Comparison of ENCODE assay signal across 32 cellular contexts in genomic region chr9:100303812-100304211, GRCh38. TPM values are rescaled to one million over a fixed set of nuclear protein-coding genes. Genes with fewer than 3 reads are reported as not detected.
A peak's percentile ranks its signal among the peaks of the same experiment; 100 is the strongest.
DNase-seq lines count a peak whose midpoint lies in the region; ATAC-seq, FAIRE-seq and TF ChIP-seq lines count a peak whose summit lies in the region.
"Had no signal": no experiment of that assay in that cellular context is flagged by ENCODE, and none has a peak within 500 bp of the region (broad histone marks: within the 10 kb centered on the region; RNA-seq: fewer than 3 reads in every experiment).

No MANE protein-coding gene starts in this region.

- no peaks in the 10 kb centered on the region for H3K27me3 ChIP-seq in astrocyte (ENCODE audit: insufficient read depth, low read length)
- H3K27me3 ChIP-seq in right lobe of liver: no peaks in the 10 kb centered on the region
- H3K27me3 ChIP-seq: body of pancreas had no signal

- no peak for TF ChIP-seq POLR2A in right lobe of liver (IDR thresholded peaks at IDR 0.05)

- H4K20me1 ChIP-seq in astrocyte (ENCODE audit: insufficient read depth, low read length): peaks cover 4% of the 10 kb centered on the region

- H3K27ac ChIP-seq in astrocyte (ENCODE audit: low read depth, low read length) (peak overlapping the region; percentile 28), right lobe of liver (no peak overlapping the region)
- H3K27ac ChIP-seq: A549, body of pancreas, lower lobe of right lung, PC-9, skin epidermis, VCaP had no signal

- H3K4me3 Mint-ChIP-seq in stimulated activated naive CD8-positive, alpha-beta T cell treated with anti-CD3 and anti-CD28 coated beads, Interleukin-15, Interleukin-2, amounts not matched to agents 100 ng/mL and 50 ng/mL, for 24 hours: no peak overlapping the region
- H3K4me3 Mint-ChIP-seq in astrocyte (ENCODE audit: unreplicated experiment) (no peak overlapping the region), mesothelial cell of epicardium (no peak overlapping the region)
- H3K4me3 Mint-ChIP-seq: activated naive CD8-positive, alpha-beta T cell treated with anti-CD3 and anti-CD28 coated beads, Interleukin-2, amount 10 ng/mL, durations not matched to agents 7 days and 5 days; CD4-positive, CD25-positive, alpha-beta regulatory T cell; neural crest cell had no signal

- peak overlapping the region; percentile 61 for H3K4me2 ChIP-seq in astrocyte (ENCODE audit: low read length)
- H3K4me2 ChIP-seq: A549, PC-9 had no signal

- no peak for ATAC-seq in stimulated activated naive CD8-positive, alpha-beta T cell treated with anti-CD3 and anti-CD28 coated beads, Interleukin-15, Interleukin-2, amounts not matched to agents 100 U/mL and 50 U/mL, for 24 hours
- no peak for ATAC-seq in right lobe of liver
- ATAC-seq: A549, body of pancreas, lower lobe of right lung had no signal

- intact Hi-C loops in right lobe of liver (cut with DNase I): no loop called here

- no peak overlapping the region for H2AFZ ChIP-seq in astrocyte (ENCODE audit: low read depth, low read length)
- H2AFZ ChIP-seq: parathyroid adenoma, PC-9 had no signal

- peaks cover 23% of the 10 kb centered on the region for H3K79me2 ChIP-seq in astrocyte (ENCODE audit: insufficient read depth, low read length)
- H3K79me2 ChIP-seq: parathyroid adenoma had no signal

- H3K9ac ChIP-seq in astrocyte (ENCODE audit: low read length): no peak overlapping the region
- H3K9ac ChIP-seq: parathyroid adenoma had no signal

- H3K4me1 ChIP-seq in astrocyte (ENCODE audit: insufficient read depth, low read length) (peaks cover 14% of the 10 kb centered on the region), right lobe of liver (peaks cover 0 to 5% (median 0%) of the 10 kb centered on the region in 4 donors)
- H3K4me1 ChIP-seq: A549, body of pancreas, lower lobe of right lung had no signal

- peaks cover 28% of the 10 kb centered on the region for H3K36me3 ChIP-seq in astrocyte (ENCODE audit: insufficient read depth, low read length)
- peaks cover 0 to 19% (median 7%) of the 10 kb centered on the region in 4 donors for H3K36me3 ChIP-seq in right lobe of liver

- H3K27me3 Mint-ChIP-seq in stimulated activated naive CD8-positive, alpha-beta T cell treated with anti-CD3 and anti-CD28 coated beads, Interleukin-15, Interleukin-2, amounts not matched to agents 100 ng/mL and 50 ng/mL, for 24 hours: no peaks in the 10 kb centered on the region
- H3K27me3 Mint-ChIP-seq in astrocyte (ENCODE audit: low read depth, unreplicated experiment) (no peaks in the 10 kb centered on the region), mesothelial cell of epicardium (ENCODE audit: low read depth) (no peaks in the 10 kb centered on the region)
- H3K27me3 Mint-ChIP-seq: activated naive CD8-positive, alpha-beta T cell treated with anti-CD3 and anti-CD28 coated beads, Interleukin-2, amount 10 ng/mL, durations not matched to agents 7 days and 5 days; CD4-positive, CD25-positive, alpha-beta regulatory T cell had no signal

- WGBS in right lobe of liver (ENCODE audit: insufficient coverage, low coverage, low lambda C conversion rate, missing lambda C conversion rate): 86% methylated on average over 1 of the region's 1 CpG

- no peak for DNase-seq in stimulated activated naive CD8-positive, alpha-beta T cell treated with anti-CD3 and anti-CD28 coated beads, Interleukin-15, Interleukin-2, amounts not matched to agents 100 U/mL and 50 U/mL, for 24 hours
- peak; percentile 58 for DNase-seq in astrocyte (ENCODE audit: low read depth)
- no peak for DNase-seq in mesothelial cell of epicardium (ENCODE audit: low spot score in 2 of 2, unreplicated experiment in 2 of 2)
- DNase-seq in NCI-H1930 (lab: John Stamatoyannopoulos, UW): no peak
- DNase-seq in OCI-M1 (lab: John Stamatoyannopoulos, UW): no peak
- no peak for DNase-seq in HCEC 1CT
- no peak for DNase-seq in right lobe of liver
- DNase-seq: activated CD4-positive, alpha-beta T cell treated with anti-CD3 and anti-CD28 coated beads for 48 hours; activated naive CD8-positive, alpha-beta T cell treated with anti-CD3 and anti-CD28 coated beads, Interleukin-2, amount 10 ng/mL, durations not matched to agents 7 days and 5 days; body of pancreas; CD4-positive, CD25-positive, alpha-beta regulatory T cell; H7; kidney glomerular epithelial cell; lower lobe of right lung; NCI-H2081 treated with DMSO at 0.1 percent for 48 hours; NCI-H226; NCI-H526 treated with DMSO at 0.1 percent for 48 hours; NK-92 treated with Interleukin-12 subunit alpha and Interleukin-12 subunit beta, amount 100 ng/mL, for 24 hours; PC-9; retina; Right ventricle myocardium superior; stimulated activated naive CD4-positive, alpha-beta T cell; T-helper 9 cell had no signal

- FAIRE-seq in astrocyte (lab: Jason Lieb, UNC): no peak
- FAIRE-seq: A549, frontal cortex, GM12891, urothelium cell line had no signal

- H3K9me3 ChIP-seq in astrocyte (ENCODE audit: insufficient read depth, low read depth, low read length) (no peaks in the 10 kb centered on the region), right lobe of liver (no peaks in the 10 kb centered on the region)
- H3K9me3 ChIP-seq: body of pancreas, lower lobe of right lung had no signal

- H3K4me3 ChIP-seq in astrocyte (ENCODE audit: insufficient read depth, low read depth, low read length) (no peak overlapping the region), right lobe of liver (no peak overlapping the region)
- H3K4me3 ChIP-seq: A549, body of pancreas, lower lobe of right lung, PC-9, skin epidermis had no signal

- H3K4me1 Mint-ChIP-seq in stimulated activated naive CD8-positive, alpha-beta T cell treated with anti-CD3 and anti-CD28 coated beads, Interleukin-15, Interleukin-2, amounts not matched to agents 100 ng/mL and 50 ng/mL, for 24 hours (ENCODE audit: low read depth): no peaks in the 10 kb centered on the region
- peaks cover 12% of the 10 kb centered on the region for H3K4me1 Mint-ChIP-seq in astrocyte (ENCODE audit: low read depth, unreplicated experiment)
- peaks cover 2% of the 10 kb centered on the region for H3K4me1 Mint-ChIP-seq in mesothelial cell of epicardium
- H3K4me1 Mint-ChIP-seq: activated naive CD8-positive, alpha-beta T cell treated with anti-CD3 and anti-CD28 coated beads, Interleukin-2, amount 10 ng/mL, durations not matched to agents 7 days and 5 days had no signal

- H3K36me3 Mint-ChIP-seq in stimulated activated naive CD8-positive, alpha-beta T cell treated with anti-CD3 and anti-CD28 coated beads, Interleukin-15, Interleukin-2, amounts not matched to agents 100 ng/mL and 50 ng/mL, for 24 hours (ENCODE audit: low read depth): peaks cover 99% of the 10 kb centered on the region
- H3K36me3 Mint-ChIP-seq in astrocyte (ENCODE audit: low read depth, unreplicated experiment): peaks cover 16% of the 10 kb centered on the region
- peaks cover 67% of the 10 kb centered on the region for H3K36me3 Mint-ChIP-seq in mesothelial cell of epicardium

- peak overlapping the region; percentile 68 for H3K27ac Mint-ChIP-seq in stimulated activated naive CD8-positive, alpha-beta T cell treated with anti-CD3 and anti-CD28 coated beads, Interleukin-15, Interleukin-2, amounts not matched to agents 100 ng/mL and 50 ng/mL, for 24 hours
- H3K27ac Mint-ChIP-seq in astrocyte (ENCODE audit: unreplicated experiment) (peak overlapping the region; percentile 15), mesothelial cell of epicardium (peak overlapping the region; percentile 32)
- H3K27ac Mint-ChIP-seq: activated naive CD8-positive, alpha-beta T cell treated with anti-CD3 and anti-CD28 coated beads, Interleukin-2, amount 10 ng/mL, durations not matched to agents 7 days and 5 days had no signal

- H3K9me3 Mint-ChIP-seq in stimulated activated naive CD8-positive, alpha-beta T cell treated with anti-CD3 and anti-CD28 coated beads, Interleukin-15, Interleukin-2, amounts not matched to agents 100 ng/mL and 50 ng/mL, for 24 hours: no peaks in the 10 kb centered on the region
- H3K9me3 Mint-ChIP-seq in astrocyte (ENCODE audit: unreplicated experiment): peaks cover 3% of the 10 kb centered on the region
- H3K9me3 Mint-ChIP-seq in mesothelial cell of epicardium: peaks cover 13% of the 10 kb centered on the region
- H3K9me3 Mint-ChIP-seq: activated naive CD8-positive, alpha-beta T cell treated with anti-CD3 and anti-CD28 coated beads, Interleukin-2, amount 10 ng/mL, durations not matched to agents 7 days and 5 days; CD4-positive, CD25-positive, alpha-beta regulatory T cell; neural crest cell had no signal

- TF ChIP-seq CTCF in astrocyte (IDR thresholded peaks at IDR 0.05; ENCODE audit: insufficient read depth, low read depth, low read length) (no peak), mesothelial cell of epicardium (IDR thresholded peaks at IDR 0.05; ENCODE audit: unreplicated experiment) (no peak), right lobe of liver (IDR thresholded peaks at IDR 0.05) (no peak)

RNA-seq across cellular contexts. Expression of gene TEX10, which starts 48.9 kb away (rescaled TPM):
- 31.8 and 35.1 TPM in 2 replicates for total RNA-seq in astrocyte
- 35.6 to 36.2 TPM (median 36.1 TPM) in 3 replicates for total RNA-seq in mesothelial cell of epicardium
- total RNA-seq in right lobe of liver: 1 to 10 TPM; 2.5 to 6.4 (median 5.0) TPM

Comparison
In these comparisons a context has a peak if more than half of its experiments do, and no peak if none do; other contexts are left out.
1. H3K27ac Mint-ChIP-seq: peak in every context shown above with its lines; median percentile 68 in stimulated activated naive CD8-positive, alpha-beta T cell treated with anti-CD3 and anti-CD28 coated beads, Interleukin-15, Interleukin-2, amounts not matched to agents 100 ng/mL and 50 ng/mL, for 24 hours; 32 in mesothelial cell of epicardium; 15 in astrocyte.